8 cellular contexts compared by ENCODE assay signal in the genomic region with DNA sequence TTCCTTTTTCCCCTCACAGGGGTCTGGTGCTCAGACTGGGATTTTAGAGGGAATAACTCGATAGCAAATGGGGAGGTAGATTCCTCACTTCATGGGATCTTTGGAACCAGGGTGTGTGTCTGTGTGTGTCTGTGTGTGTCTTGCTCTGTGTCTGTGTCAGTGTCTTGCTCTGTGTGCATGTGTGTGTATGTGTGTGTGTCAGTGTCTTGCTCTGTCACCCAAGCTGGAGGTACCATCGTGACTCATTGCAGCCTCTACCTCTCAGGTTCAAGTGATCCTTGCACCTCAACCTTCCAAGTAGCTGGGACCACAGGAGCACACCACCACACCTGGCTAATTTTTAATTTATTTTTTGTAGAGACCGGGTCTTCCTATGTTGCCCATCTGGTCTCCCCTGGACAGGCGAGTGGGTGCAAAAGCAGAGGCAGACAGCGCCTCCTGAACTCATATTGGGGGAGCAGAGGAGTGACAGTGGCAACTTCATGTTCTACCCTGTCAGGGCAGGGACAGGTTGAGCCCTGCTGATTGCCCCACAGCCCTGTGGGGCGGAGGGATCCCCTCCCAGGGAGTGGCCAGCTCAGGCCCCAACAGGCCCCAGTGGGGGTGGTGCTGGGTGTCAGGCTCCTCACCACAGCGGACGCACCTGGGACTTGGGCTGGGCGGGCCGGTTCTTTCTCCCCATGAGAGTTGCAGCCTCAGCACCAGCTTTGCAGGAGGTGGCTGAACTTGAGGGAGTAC. TPM values are rescaled to one million over a fixed set of nuclear protein-coding genes. Genes with fewer than 3 reads are reported as not detected.
DNase-seq lines count a peak whose midpoint lies in the region; ATAC-seq and TF ChIP-seq lines count a peak whose summit lies in the region.

No MANE protein-coding gene starts in this region.

- no peaks in the 10 kb centered on the region for H3K9me2 ChIP-seq in PC-3 (replicated peaks; ENCODE audit: low read length)

- peaks cover 10 to 82% (median 27%) of the 10 kb centered on the region in 9 donors for H3K4me1 ChIP-seq in heart right ventricle
- peaks cover 10% of the 10 kb centered on the region for H3K4me1 ChIP-seq in right cardiac atrium (ENCODE audit: control insufficient read depth, insufficient read depth, low read length)
- H3K4me1 ChIP-seq in vagina: peaks cover 68% of the 10 kb centered on the region
- peaks cover 7% of the 10 kb centered on the region for H3K4me1 ChIP-seq in PC-3 (ENCODE audit: insufficient read depth, low read length)

- no peak overlapping the region for H3K4me2 ChIP-seq in PC-3 (ENCODE audit: low read length)

- H3K9me3 ChIP-seq in heart right ventricle: no peaks in the 10 kb centered on the region
- H3K9me3 ChIP-seq in right cardiac atrium (ENCODE audit: control insufficient read depth, low read length): no peaks in the 10 kb centered on the region
- H3K9me3 ChIP-seq in vagina: no peaks in the 10 kb centered on the region
- no peaks in the 10 kb centered on the region for H3K9me3 ChIP-seq in PC-3 (ENCODE audit: low read length)

- H3K4me3 Mint-ChIP-seq in IgD-negative memory B cell: peak overlapping the region; percentile 84 to 93 (median 92)

- no peaks in the 10 kb centered on the region for H3K9me3 Mint-ChIP-seq in IgD-negative memory B cell

- intact Hi-C loops in heart right ventricle (cut with DNase I) (loop anchor here in 1 of 10 donors (5.0 kb wide), 1 partner anchor 37 kb away; no protein-coding TSS in a partner anchor), cardiac septum (cut with DNase I) (loop anchor here (5.0 kb wide), 1 partner anchor 37 kb away; no protein-coding TSS in a partner anchor), right cardiac atrium (cut with DNase I) (no loop called here), vagina (cut with DNase I) (no loop called here), PC-3 (cut with micrococcal nuclease) (no loop called here)

- H2AFZ ChIP-seq in PC-3 (ENCODE audit: low read length): no peak overlapping the region

- TF ChIP-seq POLR2A in vagina (IDR thresholded peaks at IDR 0.05): no peak

- H3K9ac ChIP-seq in PC-3 (ENCODE audit: low read length): no peak overlapping the region

- POLR2A ChIA-PET in PC-3 (lab: Charles Lee; ENCODE audit: unreplicated experiment) (no interaction called here), HEK293T (lab: Yijun Ruan, JAX) (interaction anchor here (3.7 kb wide), 1 partner anchor 10 kb away, joined by 20 read pairs; a partner anchor contains a TSS)

- peak in 1 of 8 donors; percentile 10 for ATAC-seq in heart right ventricle
- peak in 1 of 2 donors; percentile 17 for ATAC-seq in right cardiac atrium
- no peak for ATAC-seq in PC-3
- ATAC-seq in left lobe of liver: no peak

- peaks cover 9% of the 10 kb centered on the region for H3K36me3 Mint-ChIP-seq in IgD-negative memory B cell

- no TSS peak for BruUV-seq in PC-3 (replicated peaks; lab: Mats Ljungman, UMichigan)

- peak overlapping the region; percentile 95 to 100 (median 96) for H3K27ac Mint-ChIP-seq in IgD-negative memory B cell

- peaks cover 2% of the 10 kb centered on the region; the same call in 1 of the 2 replicates for H3K79me2 ChIP-seq in PC-3 (ENCODE audit: low read length)

- H3F3A ChIP-seq in PC-3 (ENCODE audit: low read length, unreplicated experiment): no peaks in the 10 kb centered on the region

- H3K27me3 ChIP-seq in heart right ventricle: no peaks in the 10 kb centered on the region
- no peaks in the 10 kb centered on the region for H3K27me3 ChIP-seq in right cardiac atrium (ENCODE audit: control insufficient read depth, insufficient read depth)
- H3K27me3 ChIP-seq in vagina: no peaks in the 10 kb centered on the region
- H3K27me3 ChIP-seq in PC-3 (ENCODE audit: low read length): no peaks in the 10 kb centered on the region

- no peaks in the 10 kb centered on the region for H4K20me1 ChIP-seq in PC-3 (ENCODE audit: low read length)

- no peak overlapping the region for H3K4me3 ChIP-seq in heart right ventricle
- no peak overlapping the region for H3K4me3 ChIP-seq in right cardiac atrium (ENCODE audit: low read length)
- no peak overlapping the region for H3K4me3 ChIP-seq in vagina
- no peak overlapping the region for H3K4me3 ChIP-seq in PC-3 (ENCODE audit: low read length)

- H3K36me3 ChIP-seq in heart right ventricle (peaks cover 0 to 3% (median 0%) of the 10 kb centered on the region in 9 donors), vagina (no peaks in the 10 kb centered on the region), PC-3 (ENCODE audit: low read depth, low read length) (no peaks in the 10 kb centered on the region)

- CTCF ChIA-PET in PC-3 (lab: Charles Lee) (no interaction called here), HEK293T (lab: Yijun Ruan, JAX) (no interaction called here)

- H3K27ac ChIP-seq in heart right ventricle: peak overlapping the region in 8 of 10 donors; percentile 17 to 72 (median 54)
- H3K27ac ChIP-seq in right cardiac atrium (ENCODE audit: low read length): peak overlapping the region; percentile 21
- peak overlapping the region; percentile 75 for H3K27ac ChIP-seq in vagina
- H3K27ac ChIP-seq in PC-3 (ENCODE audit: low read length): no peak overlapping the region

- TF ChIP-seq CTCF in heart right ventricle (IDR thresholded peaks at IDR 0.05): no peak
- no peak for TF ChIP-seq CTCF in vagina (IDR thresholded peaks at IDR 0.05)
- no peak for TF ChIP-seq CTCF in PC-3 (conservative IDR thresholded peaks at IDR 0.05; ENCODE audit: low read depth, low read length)

- peaks cover 37 to 73% (median 61%) of the 10 kb centered on the region in 3 donors for H3K4me1 Mint-ChIP-seq in IgD-negative memory B cell

- DNase-seq in heart right ventricle (no peak), cardiac septum (ENCODE audit: low spot score) (no peak), right cardiac atrium (no peak), vagina (ENCODE audit: extremely low spot score in 2 of 2) (no peak), PC-3 (no peak), left lobe of liver (ENCODE audit: low spot score) (no peak), HEK293T (ENCODE audit: extremely low spot score) (no peak)

- 91 to 93% methylated on average over 10 of the region's 10 CpGs for WGBS in heart right ventricle, 2 donors
- 90% methylated on average over 10 of the region's 10 CpGs for WGBS in right cardiac atrium

- no peaks in the 10 kb centered on the region for H3K27me3 Mint-ChIP-seq in IgD-negative memory B cell

TF ChIP-seq in HEK293T, 16 proteins besides CTCF, POLR2A, EP300 and RAD21:
- TF ChIP-seq L3MBTL2 (conservative IDR thresholded peaks at IDR 0.05) (no peak), LEF1 (IDR thresholded peaks at IDR 0.05; ENCODE audit: borderline replicate concordance) (no peak), HDGF (IDR thresholded peaks at IDR 0.05; ENCODE audit: borderline replicate concordance) (no peak), SUZ12 (IDR thresholded peaks at IDR 0.05) (no peak), SP1 (IDR thresholded peaks at IDR 0.05) (no peak), CTBP1 (IDR thresholded peaks at IDR 0.05; ENCODE audit: borderline replicate concordance) (no peak), ZNF384 (IDR thresholded peaks at IDR 0.05) (no peak), ARNT (IDR thresholded peaks at IDR 0.05) (no peak), FOXM1 (IDR thresholded peaks at IDR 0.05; ENCODE audit: borderline replicate concordance) (no peak), NFRKB (IDR thresholded peaks at IDR 0.05) (no peak)
- TF ChIP-seq, protein P1, sequence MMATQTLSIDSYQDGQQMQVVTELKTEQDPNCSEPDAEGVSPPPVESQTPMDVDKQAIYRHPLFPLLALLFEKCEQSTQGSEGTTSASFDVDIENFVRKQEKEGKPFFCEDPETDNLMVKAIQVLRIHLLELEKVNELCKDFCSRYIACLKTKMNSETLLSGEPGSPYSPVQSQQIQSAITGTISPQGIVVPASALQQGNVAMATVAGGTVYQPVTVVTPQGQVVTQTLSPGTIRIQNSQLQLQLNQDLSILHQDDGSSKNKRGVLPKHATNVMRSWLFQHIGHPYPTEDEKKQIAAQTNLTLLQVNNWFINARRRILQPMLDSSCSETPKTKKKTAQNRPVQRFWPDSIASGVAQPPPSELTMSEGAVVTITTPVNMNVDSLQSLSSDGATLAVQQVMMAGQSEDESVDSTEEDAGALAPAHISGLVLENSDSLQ (IDR thresholded peaks at IDR 0.05): no peak

RNA-seq across cellular contexts. Expression of a gene that starts 10.4 kb away (rescaled TPM):
- 10 to 100 TPM in 9 of 10 donors, 1 to 10 TPM in 1; 9.9 to 76.7 (median 15.1) TPM for total RNA-seq in heart right ventricle
- polyA plus RNA-seq in heart right ventricle: 10 to 100 TPM; 24.7 to 27.0 TPM
- 21.2 TPM for total RNA-seq in cardiac septum
- 191 TPM for polyA plus RNA-seq in IgD-negative memory B cell
- 10 to 100 TPM; 32.6 to 39.6 (median 33.5) TPM for total RNA-seq in right cardiac atrium
- polyA plus RNA-seq in right cardiac atrium: 16.4 TPM
- 205 TPM for total RNA-seq in vagina
- total RNA-seq in PC-3 (2014; rRNA removed): 114 and 175 TPM in 2 replicates
- total RNA-seq in left lobe of liver: 23.7 TPM

RNA-seq across cellular contexts. Expression of a gene that starts 43.0 kb away (rescaled TPM):
- 10 to 100 TPM; 70.5 to 95.6 (median 77.7) TPM for total RNA-seq in heart right ventricle
- polyA plus RNA-seq in heart right ventricle: 100 to 1,000 TPM in 1 of 2 donors, 10 to 100 TPM in 1; 80.2 to 144 TPM
- 69.9 TPM for total RNA-seq in cardiac septum
- polyA plus RNA-seq in IgD-negative memory B cell: 304 TPM
- total RNA-seq in right cardiac atrium: 10 to 100 TPM; 69.5 to 70.7 (median 70.1) TPM
- polyA plus RNA-seq in right cardiac atrium: 95.8 TPM
- 42.7 TPM for total RNA-seq in vagina
- 83.7 and 85.8 TPM in 2 replicates for total RNA-seq in PC-3 (2014; rRNA removed)
- 44.1 TPM for total RNA-seq in left lobe of liver

RNA-seq across cellular contexts. Expression of a gene that starts 43.2 kb away (rescaled TPM):
- total RNA-seq in heart right ventricle (10 to 100 TPM; 11.4 to 16.3 (median 13.0) TPM), cardiac septum (10.6 TPM), right cardiac atrium (10 to 100 TPM; 10.6 to 20.5 (median 15.6) TPM), vagina (4.9 TPM), PC-3 (2014; rRNA removed) (6.6 and 11.0 TPM in 2 replicates), left lobe of liver (5.6 TPM)
- polyA plus RNA-seq in heart right ventricle (1 to 10 TPM; 3.0 to 4.9 TPM), IgD-negative memory B cell (1.3 TPM), right cardiac atrium (6.5 TPM)

RNA-seq across cellular contexts. Expression of a gene that starts 58.6 kb away (rescaled TPM):
- total RNA-seq in heart right ventricle (under 1 TPM in 6 of 10 donors, not detected in 4; 0.19 to 0.78 (median 0.24) TPM), cardiac septum (0.16 TPM), right cardiac atrium (under 1 TPM in 2 of 4 donors, not detected in 2; 0.24 to 0.54 TPM), vagina (not detected), PC-3 (2014; rRNA removed) (not detected in 2 replicates), left lobe of liver (0.15 TPM)
- polyA plus RNA-seq in heart right ventricle (under 1 TPM; 0.09 to 0.44 TPM), IgD-negative memory B cell (0.08 TPM), right cardiac atrium (0.72 TPM)
